Comparison of ENCODE assay signal across 8 cellular contexts in genomic region chr1:214331827-214332423, GRCh38. TPM values are rescaled to one million over a fixed set of nuclear protein-coding genes. Genes with fewer than 3 reads are reported as not detected.
DNase-seq lines count a peak whose midpoint lies in the region; ATAC-seq, FAIRE-seq and TF ChIP-seq lines count a peak whose summit lies in the region.

No MANE protein-coding gene starts in this region.

- no peak overlapping the region for H2AFZ ChIP-seq in astrocyte (ENCODE audit: low read depth, low read length)

- no peak for DNase-seq in AG04449 (ENCODE audit: low read depth, low spot score)
- peak; percentile 71 for DNase-seq in SKM-1 (lab: John Stamatoyannopoulos, UW; ENCODE audit: unreplicated experiment)
- no peak for DNase-seq in astrocyte (ENCODE audit: low read depth)
- no peak for DNase-seq in kidney epithelial cell (ENCODE audit: low read depth)
- DNase-seq in stimulated activated CD4-positive, alpha-beta T cell treated with anti-CD3 and anti-CD28 coated beads, TNF-alpha, amount 100 ng/mL, for 4 hours (ENCODE audit: low read depth in 3 of 3), result peak; percentile 7 to 15 (median 13)
- DNase-seq in effector CD8-positive, alpha-beta T cell (lab: John Stamatoyannopoulos, UW), result no peak

- H3K27ac ChIP-seq in astrocyte (ENCODE audit: low read depth, low read length), result no peak overlapping the region

- H3K27ac Mint-ChIP-seq in astrocyte (ENCODE audit: unreplicated experiment), result peak overlapping the region; percentile 84

- no peak overlapping the region for H3K4me2 ChIP-seq in astrocyte (ENCODE audit: low read length)

- POLR2A ChIA-PET in AG04449 (lab: Yijun Ruan, JAX), result interaction anchor here (0.5 to 1.0 kb wide), 2 partner anchors 14 to 118 kb away, joined by 4 to 8 read pairs; no protein-coding TSS in a partner anchor

- H4K20me1 ChIP-seq in astrocyte (ENCODE audit: insufficient read depth, low read length), result peaks cover 3% of the 10 kb centered on the region

- TF ChIP-seq CTCF in AG04449 (IDR thresholded peaks at IDR 0.05; ENCODE audit: insufficient read depth, low read length, missing control alignments) (peak; percentile 89), GM12873 (IDR thresholded peaks at IDR 0.05; ENCODE audit: insufficient read depth, low read depth, low read length, missing control alignments) (peak; percentile 95), astrocyte (IDR thresholded peaks at IDR 0.05; ENCODE audit: insufficient read depth, low read depth, low read length) (peak; percentile 73), kidney epithelial cell (IDR thresholded peaks at IDR 0.05; ENCODE audit: insufficient read depth, low read length, poor library complexity, severe bottlenecking) (peak; percentile 91)

- no peaks in the 10 kb centered on the region for H3K27me3 ChIP-seq in astrocyte (ENCODE audit: insufficient read depth, low read length)
- no peaks in the 10 kb centered on the region for H3K27me3 ChIP-seq in kidney epithelial cell (ENCODE audit: control insufficient read depth, insufficient read depth, low read length)

- H3K36me3 ChIP-seq in astrocyte (ENCODE audit: insufficient read depth, low read length) (peaks cover 7% of the 10 kb centered on the region), kidney epithelial cell (ENCODE audit: control insufficient read depth, insufficient read depth, low read length) (no peaks in the 10 kb centered on the region)

- FAIRE-seq in astrocyte (lab: Jason Lieb, UNC), result no peak

- no peaks in the 10 kb centered on the region for H3K4me1 ChIP-seq in astrocyte (ENCODE audit: insufficient read depth, low read length)

- H3K4me3 ChIP-seq in AG04449 (ENCODE audit: low read depth, low read length), result no peak overlapping the region
- no peak overlapping the region for H3K4me3 ChIP-seq in astrocyte (ENCODE audit: insufficient read depth, low read depth, low read length)
- H3K4me3 ChIP-seq in kidney epithelial cell (ENCODE audit: low read depth, low read length), result no peak overlapping the region

- H3K36me3 Mint-ChIP-seq in astrocyte (ENCODE audit: low read depth, unreplicated experiment), result peaks cover 5% of the 10 kb centered on the region

- H3K4me1 Mint-ChIP-seq in astrocyte (ENCODE audit: low read depth, unreplicated experiment), result peaks cover 14% of the 10 kb centered on the region

- H3K9me3 ChIP-seq in astrocyte (ENCODE audit: insufficient read depth, low read depth, low read length), result no peaks in the 10 kb centered on the region

- CTCF ChIA-PET in AG04449 (lab: Yijun Ruan, JAX), result interaction anchor here (0.7 to 20.0 kb wide), 80 partner anchors 8 to 1275 kb away, joined by 3 to 584 read pairs (median 8); partner anchors contain the start of genes CENPF and PTPN14

- no peaks in the 10 kb centered on the region for H3K79me2 ChIP-seq in astrocyte (ENCODE audit: insufficient read depth, low read length)

- no peak overlapping the region for H3K4me3 Mint-ChIP-seq in astrocyte (ENCODE audit: unreplicated experiment)

- peak; percentile 31 for ATAC-seq in HG03565 (IDR thresholded peaks at IDR 0.05; ENCODE audit: unreplicated experiment)

- no peak overlapping the region for H3K9ac ChIP-seq in astrocyte (ENCODE audit: low read length)

- no peaks in the 10 kb centered on the region for H3K27me3 Mint-ChIP-seq in astrocyte (ENCODE audit: low read depth, unreplicated experiment)

- peaks cover 1% of the 10 kb centered on the region for H3K9me3 Mint-ChIP-seq in astrocyte (ENCODE audit: unreplicated experiment)

RNA-seq across cellular contexts. Expression of gene SMYD2, which starts 51.0 kb away (rescaled TPM):
- 33.7 and 38.6 TPM in 2 replicates for total RNA-seq in astrocyte
- total RNA-seq in kidney epithelial cell, result 54.7 and 60.7 TPM in 2 replicates

Comparison
In these comparisons a context has a peak if more than half of its experiments do, and no peak if none do; other contexts are left out.
1. DNase-seq: peak in SKM-1 (single experiment) and stimulated activated CD4-positive, alpha-beta T cell treated with anti-CD3 and anti-CD28 coated beads, TNF-alpha, amount 100 ng/mL, for 4 hours (3 of 3); none in AG04449 (single experiment), astrocyte (single experiment), kidney epithelial cell (single experiment) and effector CD8-positive, alpha-beta T cell (single experiment).
2. Peak in every context shown above with its lines, with median percentiles within 50 percentile points of each other: CTCF ChIP-seq.